Comparison of ENCODE assay signal across 11 cellular contexts in genomic region chr3:149572796-149573414, GRCh38.
DNase-seq lines count a peak whose midpoint lies in the region; ATAC-seq and TF ChIP-seq lines count a peak whose summit lies in the region.
"Had no signal": no experiment of that assay in that cellular context is flagged by ENCODE, and none has a peak within 500 bp of the region (broad histone marks: within the 10 kb centered on the region; RNA-seq: fewer than 3 reads in every experiment).

No MANE protein-coding gene starts in this region.

- H3K4me1 ChIP-seq in sigmoid colon (peaks cover 0 to 74% (median 58%) of the 10 kb centered on the region in 4 donors), prostate gland (replicated peaks) (no peaks in the 10 kb centered on the region)

- H3K4me3 ChIP-seq in fibroblast of mammary gland (ENCODE audit: control insufficient read depth, low read depth, low read length) (no peak overlapping the region), sigmoid colon (no peak overlapping the region), prostate gland (no peak overlapping the region)

- TF ChIP-seq POLR2A in sigmoid colon (IDR thresholded peaks at IDR 0.05) (no peak), prostate gland (IDR thresholded peaks at IDR 0.05) (no peak)

- no peak for TF ChIP-seq EP300 in sigmoid colon (IDR thresholded peaks at IDR 0.05)

- peak; percentile 27 for ATAC-seq in SK-N-SH treated with all-trans-retinoic acid at 6 μM for 48 hours
- ATAC-seq in activated T-helper 17 cell treated with anti-CD3 and anti-CD28 coated beads, Interleukin-2, amount 50 U/mL, for 72 hours (replicated peaks) = no peak
- ATAC-seq: natural killer cell had no signal

- peaks cover 2% of the 10 kb centered on the region for H3K27me3 Mint-ChIP-seq in activated T-helper 17 cell treated with anti-CD3 and anti-CD28 coated beads, Interleukin-2, amount 50 U/mL, for 72 hours

- no peak overlapping the region for H3K27ac Mint-ChIP-seq in activated T-helper 17 cell treated with anti-CD3 and anti-CD28 coated beads, Interleukin-2, amount 50 U/mL, for 72 hours
- H3K27ac Mint-ChIP-seq: natural killer cell had no signal

- H3K36me3 Mint-ChIP-seq in activated T-helper 17 cell treated with anti-CD3 and anti-CD28 coated beads, Interleukin-2, amount 50 U/mL, for 72 hours (ENCODE audit: low read depth) = no peaks in the 10 kb centered on the region
- H3K36me3 Mint-ChIP-seq: natural killer cell had no signal

- H3K9me3 Mint-ChIP-seq in activated T-helper 17 cell treated with anti-CD3 and anti-CD28 coated beads, Interleukin-2, amount 50 U/mL, for 72 hours = no peaks in the 10 kb centered on the region
- H3K9me3 Mint-ChIP-seq: natural killer cell had no signal

- H3K4me1 Mint-ChIP-seq in activated T-helper 17 cell treated with anti-CD3 and anti-CD28 coated beads, Interleukin-2, amount 50 U/mL, for 72 hours = peaks cover 12% of the 10 kb centered on the region

- intact Hi-C loops in sigmoid colon (cut with DNase I) (no loop called here), prostate gland (cut with DNase I) (no loop called here)

- WGBS in sigmoid colon, 2 donors = 88% methylated on average over 6 of the region's 6 CpGs
- WGBS in prostate gland = 85% methylated on average over 6 of the region's 6 CpGs

- H3K4me3 Mint-ChIP-seq in activated T-helper 17 cell treated with anti-CD3 and anti-CD28 coated beads, Interleukin-2, amount 50 U/mL, for 72 hours = no peak overlapping the region
- H3K4me3 Mint-ChIP-seq: natural killer cell had no signal

- DNase-seq in EL (peak; percentile 81), fibroblast of mammary gland (ENCODE audit: low read depth) (peak; percentile 93), sigmoid colon (no peak), prostate gland (ENCODE audit: low spot score) (no peak), NCI-H2107 (lab: John Stamatoyannopoulos, UW) (no peak)
- no peak for DNase-seq in activated CD4-positive, CD25-positive, alpha-beta regulatory T cell treated with anti-CD3 and anti-CD28 coated beads, Interleukin-2, amount 50 U/mL, for 72 hours
- DNase-seq: hippocampal formation, natural killer cell, NCI-H774 had no signal

- peak overlapping the region in 3 of 4 donors; percentile 54 to 84 (median 81) for H3K27ac ChIP-seq in sigmoid colon
- no peak overlapping the region for H3K27ac ChIP-seq in prostate gland

- H3K27me3 ChIP-seq in sigmoid colon = no peaks in the 10 kb centered on the region
- no peaks in the 10 kb centered on the region for H3K27me3 ChIP-seq in prostate gland (replicated peaks; ENCODE audit: insufficient read depth)

- no peak for TF ChIP-seq CTCF in fibroblast of mammary gland (conservative IDR thresholded peaks at IDR 0.05; ENCODE audit: control insufficient read depth, insufficient read depth, low read depth, low read length)
- TF ChIP-seq CTCF in sigmoid colon (IDR thresholded peaks at IDR 0.05) = no peak
- TF ChIP-seq CTCF in prostate gland (IDR thresholded peaks at IDR 0.05) = no peak

- H3K9me3 ChIP-seq in sigmoid colon (no peaks in the 10 kb centered on the region), prostate gland (no peaks in the 10 kb centered on the region)

- H3K36me3 ChIP-seq in sigmoid colon (peaks cover 4 to 31% (median 5%) of the 10 kb centered on the region in 4 donors), prostate gland (no peaks in the 10 kb centered on the region)

TF ChIP-seq in SK-N-SH treated with all-trans-retinoic acid at 6 μM for 48 hours, 23 proteins besides CTCF, POLR2A, EP300 and RAD21:
- TF ChIP-seq ARNTL (CRISPR knock-in tag; IDR thresholded peaks at IDR 0.05; ENCODE audit: borderline replicate concordance, low read depth) (no peak), CSDC2 (CRISPR knock-in tag; IDR thresholded peaks at IDR 0.05) (no peak), ESRRG (CRISPR knock-in tag; IDR thresholded peaks at IDR 0.05) (no peak), SNAI2 (CRISPR knock-in tag; IDR thresholded peaks at IDR 0.05) (no peak), ZFP30 (CRISPR knock-in tag; IDR thresholded peaks at IDR 0.05) (no peak), CREB5 (CRISPR knock-in tag; IDR thresholded peaks at IDR 0.05; ENCODE audit: low read depth) (no peak), ZNF8 (CRISPR knock-in tag; IDR thresholded peaks at IDR 0.05) (no peak), POU6F1 (CRISPR knock-in tag; IDR thresholded peaks at IDR 0.05; ENCODE audit: borderline replicate concordance, low read depth) (no peak), BACH2 (CRISPR knock-in tag; IDR thresholded peaks at IDR 0.05; ENCODE audit: borderline replicate concordance) (no peak), PPARA (CRISPR knock-in tag; IDR thresholded peaks at IDR 0.05; ENCODE audit: borderline replicate concordance) (no peak), TCF4 (CRISPR knock-in tag; IDR thresholded peaks at IDR 0.05; ENCODE audit: borderline replicate concordance) (no peak)

Comparison
In these comparisons a context has a peak if more than half of its experiments do, and no peak if none do; other contexts are left out.
1. DNase-seq: peak in EL (single experiment) and fibroblast of mammary gland (single experiment); none in sigmoid colon (single experiment), prostate gland (single experiment), activated CD4-positive, CD25-positive, alpha-beta regulatory T cell treated with anti-CD3 and anti-CD28 coated beads, Interleukin-2, amount 50 U/mL, for 72 hours (single experiment) and NCI-H2107 (single experiment).
2. H3K27ac ChIP-seq: peak in sigmoid colon (3 of 4); none in prostate gland (0 of 2).